19 cellular contexts compared by ENCODE assay signal in genomic region chr15:100118546-100118945, GRCh38.
DNase-seq lines count a peak whose midpoint lies in the region; ATAC-seq and TF ChIP-seq lines count a peak whose summit lies in the region.
"Had no signal": no experiment of that assay in that cellular context is flagged by ENCODE, and none has a peak within 500 bp of the region (broad histone marks: within the 10 kb centered on the region; RNA-seq: fewer than 3 reads in every experiment).

No MANE protein-coding gene starts in this region.

- H3K4me2 ChIP-seq in mesenchymal stem cell (ENCODE audit: low read length, poor library complexity, severe bottlenecking), result no peak overlapping the region
- H3K4me2 ChIP-seq: A549 had no signal

- H4K91ac ChIP-seq in mesenchymal stem cell (ENCODE audit: low read length), result peak overlapping the region; percentile 46

- no peak overlapping the region for H2BK12ac ChIP-seq in mesenchymal stem cell (ENCODE audit: low read length in 2 of 2)

- H3K27ac ChIP-seq in mesenchymal stem cell (ENCODE audit: low read length, poor library complexity, severe bottlenecking), result no peak overlapping the region
- H3K27ac ChIP-seq in spleen, result no peak overlapping the region
- H3K27ac ChIP-seq: 22Rv1, A549, GM23248 had no signal

- H3K36me3 Mint-ChIP-seq in stimulated activated naive CD8-positive, alpha-beta T cell treated with anti-CD3 and anti-CD28 coated beads, Interleukin-15, Interleukin-2, amounts not matched to agents 100 ng/mL and 50 ng/mL, for 24 hours (ENCODE audit: low read depth), result peaks cover 21% of the 10 kb centered on the region
- peaks cover 15% of the 10 kb centered on the region for H3K36me3 Mint-ChIP-seq in natural killer cell treated with Interleukin-12 subunit alpha and Interleukin-12 subunit beta and Interleukin-15 and Interleukin-18, amount 100 ng/mL, for 72 hours
- H3K36me3 Mint-ChIP-seq in activated T-helper 1 cell treated with anti-CD3 and anti-CD28 coated beads, Interleukin-12 subunit alpha, Interleukin-12 subunit beta, Interleukin-2, Interleukin-4 antibody, amounts not matched to agents 30 ng/mL and 10 ng/mL and 1 ng/mL, durations not matched to agents 14 hours and 24 hours and 36 hours (ENCODE audit: low read depth), result peaks cover 3% of the 10 kb centered on the region
- H3K36me3 Mint-ChIP-seq: IgD-negative memory B cell had no signal

- no peak overlapping the region for H2BK5ac ChIP-seq in mesenchymal stem cell (ENCODE audit: low read depth, low read length, poor library complexity, severe bottlenecking)

- TF ChIP-seq POLR2A in spleen (IDR thresholded peaks at IDR 0.05), result no peak

- no peak overlapping the region for H2BK15ac ChIP-seq in mesenchymal stem cell (ENCODE audit: low read depth, poor library complexity, severe bottlenecking)

- no peak for DNase-seq in stimulated activated naive CD8-positive, alpha-beta T cell treated with anti-CD3 and anti-CD28 coated beads, Interleukin-15, Interleukin-2, amounts not matched to agents 100 U/mL and 50 U/mL, for 24 hours
- DNase-seq in mesenchymal stem cell (no peak), spleen (peak; percentile 36)
- DNase-seq in natural killer cell treated with Interleukin-12 subunit alpha and Interleukin-12 subunit beta and Interleukin-15 and Interleukin-18, amount 100 ng/mL, for 72 hours (ENCODE audit: low spot score), result no peak
- DNase-seq in activated T-helper 1 cell treated with anti-CD3 and anti-CD28 coated beads, Interleukin-12 subunit alpha, Interleukin-12 subunit beta, Interleukin-2, Interleukin-4 antibody, amounts not matched to agents 30 ng/mL and 10 ng/mL and 1 ng/mL, durations not matched to agents 14 hours and 24 hours and 36 hours (ENCODE audit: low spot score), result no peak
- DNase-seq in stimulated activated CD4-positive, alpha-beta T cell treated with anti-CD3 and anti-CD28 coated beads, Interleukin-2, amount 100 ng/mL, for 48 hours, result no peak
- DNase-seq: AML-193; CD8-positive, alpha-beta T cell; COR-L47; DMS 273 treated with DMSO at 0.1 percent for 48 hours; DMS53; GM23248; KBM-7 had no signal

- peaks cover 16% of the 10 kb centered on the region for H3K9me3 Mint-ChIP-seq in stimulated activated naive CD8-positive, alpha-beta T cell treated with anti-CD3 and anti-CD28 coated beads, Interleukin-15, Interleukin-2, amounts not matched to agents 100 ng/mL and 50 ng/mL, for 24 hours
- H3K9me3 Mint-ChIP-seq in natural killer cell treated with Interleukin-12 subunit alpha and Interleukin-12 subunit beta and Interleukin-15 and Interleukin-18, amount 100 ng/mL, for 72 hours, result peaks cover 14% of the 10 kb centered on the region
- H3K9me3 Mint-ChIP-seq in activated T-helper 1 cell treated with anti-CD3 and anti-CD28 coated beads, Interleukin-12 subunit alpha, Interleukin-12 subunit beta, Interleukin-2, Interleukin-4 antibody, amounts not matched to agents 30 ng/mL and 10 ng/mL and 1 ng/mL, durations not matched to agents 14 hours and 24 hours and 36 hours, result peaks cover 22% of the 10 kb centered on the region

- no peaks in the 10 kb centered on the region for H3K27me3 Mint-ChIP-seq in stimulated activated naive CD8-positive, alpha-beta T cell treated with anti-CD3 and anti-CD28 coated beads, Interleukin-15, Interleukin-2, amounts not matched to agents 100 ng/mL and 50 ng/mL, for 24 hours
- peaks cover 7 to 8% of the 10 kb centered on the region in 2 donors for H3K27me3 Mint-ChIP-seq in natural killer cell treated with Interleukin-12 subunit alpha and Interleukin-12 subunit beta and Interleukin-15 and Interleukin-18, amount 100 ng/mL, for 72 hours
- H3K27me3 Mint-ChIP-seq in activated T-helper 1 cell treated with anti-CD3 and anti-CD28 coated beads, Interleukin-12 subunit alpha, Interleukin-12 subunit beta, Interleukin-2, Interleukin-4 antibody, amounts not matched to agents 30 ng/mL and 10 ng/mL and 1 ng/mL, durations not matched to agents 14 hours and 24 hours and 36 hours (ENCODE audit: insufficient read depth), result no peaks in the 10 kb centered on the region

- 80% methylated on average over 8 of the region's 9 CpGs for WGBS in mesenchymal stem cell
- 81 to 95% (median 89%) methylated on average over 8 to 9 of the region's 9 CpGs for WGBS in spleen, 5 donors

- H2AK5ac ChIP-seq in mesenchymal stem cell (ENCODE audit: low read length, severe bottlenecking), result no peak overlapping the region

- no peak overlapping the region for H3K4me3 Mint-ChIP-seq in stimulated activated naive CD8-positive, alpha-beta T cell treated with anti-CD3 and anti-CD28 coated beads, Interleukin-15, Interleukin-2, amounts not matched to agents 100 ng/mL and 50 ng/mL, for 24 hours
- H3K4me3 Mint-ChIP-seq in natural killer cell treated with Interleukin-12 subunit alpha and Interleukin-12 subunit beta and Interleukin-15 and Interleukin-18, amount 100 ng/mL, for 72 hours, result no peak overlapping the region
- no peak overlapping the region for H3K4me3 Mint-ChIP-seq in activated T-helper 1 cell treated with anti-CD3 and anti-CD28 coated beads, Interleukin-12 subunit alpha, Interleukin-12 subunit beta, Interleukin-2, Interleukin-4 antibody, amounts not matched to agents 30 ng/mL and 10 ng/mL and 1 ng/mL, durations not matched to agents 14 hours and 24 hours and 36 hours
- H3K4me3 Mint-ChIP-seq: CD8-positive, alpha-beta T cell had no signal

- TF ChIP-seq CTCF in spleen (IDR thresholded peaks at IDR 0.05 in 8 of 11, conservative IDR thresholded peaks at IDR 0.05 in 3 of 11), result no peak

- H3K23ac ChIP-seq in mesenchymal stem cell (ENCODE audit: low read length in 2 of 2), result no peak overlapping the region

- peak overlapping the region; percentile 40 for H3K27ac Mint-ChIP-seq in stimulated activated naive CD8-positive, alpha-beta T cell treated with anti-CD3 and anti-CD28 coated beads, Interleukin-15, Interleukin-2, amounts not matched to agents 100 ng/mL and 50 ng/mL, for 24 hours
- H3K27ac Mint-ChIP-seq in natural killer cell treated with Interleukin-12 subunit alpha and Interleukin-12 subunit beta and Interleukin-15 and Interleukin-18, amount 100 ng/mL, for 72 hours, result no peak overlapping the region
- no peak overlapping the region for H3K27ac Mint-ChIP-seq in activated T-helper 1 cell treated with anti-CD3 and anti-CD28 coated beads, Interleukin-12 subunit alpha, Interleukin-12 subunit beta, Interleukin-2, Interleukin-4 antibody, amounts not matched to agents 30 ng/mL and 10 ng/mL and 1 ng/mL, durations not matched to agents 14 hours and 24 hours and 36 hours
- H3K27ac Mint-ChIP-seq: CD8-positive, alpha-beta T cell; IgD-negative memory B cell had no signal

- H3K14ac ChIP-seq in mesenchymal stem cell (ENCODE audit: low read length in 2 of 2), result no peak overlapping the region

- intact Hi-C loops in spleen (cut with DNase I; ENCODE audit: low total_unique reads), result no loop called here
- intact Hi-C loops in activated T-helper 1 cell treated with anti-CD3 and anti-CD28 coated beads, Interleukin-12 subunit alpha, Interleukin-12 subunit beta, Interleukin-2, Interleukin-4 antibody, amounts not matched to agents 30 ng/mL and 10 ng/mL and 1 ng/mL, durations not matched to agents 14 hours and 24 hours and 36 hours (cut with micrococcal nuclease), result no loop called here

- no peak overlapping the region for H3K4ac ChIP-seq in mesenchymal stem cell (ENCODE audit: low read depth in 1 of 2, low read length in 2 of 2)

- peaks cover 4% of the 10 kb centered on the region for H3K4me1 ChIP-seq in mesenchymal stem cell (ENCODE audit: control insufficient read depth, insufficient read depth, low read depth, low read length)
- H3K4me1 ChIP-seq in spleen, result peaks cover 0 to 14% (median 4%) of the 10 kb centered on the region in 6 donors
- H3K4me1 ChIP-seq: A549 had no signal

- no peak for ATAC-seq in stimulated activated naive CD8-positive, alpha-beta T cell treated with anti-CD3 and anti-CD28 coated beads, Interleukin-15, Interleukin-2, amounts not matched to agents 100 U/mL and 50 U/mL, for 24 hours
- ATAC-seq in natural killer cell treated with Interleukin-12 subunit alpha and Interleukin-12 subunit beta and Interleukin-15 and Interleukin-18, amount 100 ng/mL, for 72 hours, result no peak
- ATAC-seq: A549; CD8-positive, alpha-beta T cell; HepG2 had no signal

- peaks cover 34% of the 10 kb centered on the region for H3K9me3 ChIP-seq in mesenchymal stem cell (ENCODE audit: control insufficient read depth, low read length)
- peaks cover 7 to 54% (median 40%) of the 10 kb centered on the region in 8 donors for H3K9me3 ChIP-seq in spleen
- H3K9me3 ChIP-seq: HAP-1 had no signal

- no peak overlapping the region for H3K4me3 ChIP-seq in mesenchymal stem cell (ENCODE audit: insufficient read depth in 1 of 2, low read depth in 1 of 2, low read length in 2 of 2)
- H3K4me3 ChIP-seq in spleen, result no peak overlapping the region
- H3K4me3 ChIP-seq: A549, GM23248, HAP-1 had no signal

- H2AFZ ChIP-seq in mesenchymal stem cell (ENCODE audit: low read depth, low read length), result no peak overlapping the region
- H2AFZ ChIP-seq: GM23248 had no signal

- H3K18ac ChIP-seq in mesenchymal stem cell (ENCODE audit: low read depth in 1 of 2, low read length in 2 of 2), result no peak overlapping the region

- H3K79me1 ChIP-seq in mesenchymal stem cell (replicated peaks; ENCODE audit: low read length, poor library complexity, severe bottlenecking), result no peaks in the 10 kb centered on the region

- no peaks in the 10 kb centered on the region for H3K27me3 ChIP-seq in mesenchymal stem cell (ENCODE audit: control insufficient read depth in 1 of 2, insufficient read depth in 1 of 2, low read length in 2 of 2)
- H3K27me3 ChIP-seq in spleen (replicated peaks in 1 of 7), result no peaks in the 10 kb centered on the region

- H4K8ac ChIP-seq in mesenchymal stem cell (ENCODE audit: low read length), result no peak overlapping the region

- H3K36me3 ChIP-seq in mesenchymal stem cell (ENCODE audit: control insufficient read depth in 1 of 2, insufficient read depth in 2 of 2, low read depth in 1 of 2, low read length in 2 of 2), result no peaks in the 10 kb centered on the region
- H3K36me3 ChIP-seq in spleen, result peaks cover 0 to 4% (median 0%) of the 10 kb centered on the region in 6 donors
- H3K36me3 ChIP-seq: HAP-1 had no signal

- no peak overlapping the region for H2BK120ac ChIP-seq in mesenchymal stem cell (ENCODE audit: low read depth, low read length)

- no peak overlapping the region for H3K9ac ChIP-seq in mesenchymal stem cell (ENCODE audit: low read length)
- H3K9ac ChIP-seq: GM23248 had no signal

- peaks cover 8% of the 10 kb centered on the region for H3K4me1 Mint-ChIP-seq in stimulated activated naive CD8-positive, alpha-beta T cell treated with anti-CD3 and anti-CD28 coated beads, Interleukin-15, Interleukin-2, amounts not matched to agents 100 ng/mL and 50 ng/mL, for 24 hours (ENCODE audit: low read depth)
- peaks cover 0 to 3% of the 10 kb centered on the region in 2 donors for H3K4me1 Mint-ChIP-seq in natural killer cell treated with Interleukin-12 subunit alpha and Interleukin-12 subunit beta and Interleukin-15 and Interleukin-18, amount 100 ng/mL, for 72 hours (ENCODE audit: low read depth in 2 of 2)
- peaks cover 5% of the 10 kb centered on the region for H3K4me1 Mint-ChIP-seq in activated T-helper 1 cell treated with anti-CD3 and anti-CD28 coated beads, Interleukin-12 subunit alpha, Interleukin-12 subunit beta, Interleukin-2, Interleukin-4 antibody, amounts not matched to agents 30 ng/mL and 10 ng/mL and 1 ng/mL, durations not matched to agents 14 hours and 24 hours and 36 hours (ENCODE audit: low read depth)
- H3K4me1 Mint-ChIP-seq: IgD-negative memory B cell had no signal
